7 cellular contexts compared by ENCODE assay signal in genomic region chrX:24014388-24015018, GRCh38. TPM values are rescaled to one million over a fixed set of nuclear protein-coding genes. Genes with fewer than 3 reads are reported as not detected.
A peak's percentile ranks its signal among the peaks of the same experiment; 100 is the strongest.
DNase-seq lines count a peak whose midpoint lies in the region; ATAC-seq, FAIRE-seq and TF ChIP-seq lines count a peak whose summit lies in the region.

No MANE protein-coding gene starts in this region.

- no peaks in the 10 kb centered on the region for H3K9me3 Mint-ChIP-seq in effector memory CD8-positive, alpha-beta T cell
- H3K9me3 Mint-ChIP-seq in stimulated activated naive CD8-positive, alpha-beta T cell treated with anti-CD3 and anti-CD28 coated beads, Interleukin-15, Interleukin-2, amounts not matched to agents 100 ng/mL and 50 ng/mL, for 24 hours: no peaks in the 10 kb centered on the region

- H3K27ac ChIP-seq in vagina: no peak overlapping the region

- no peaks in the 10 kb centered on the region for H3K4me1 ChIP-seq in vagina

- DNase-seq in effector memory CD8-positive, alpha-beta T cell: no peak
- no peak for DNase-seq in frontal cortex (ENCODE audit: low spot score in 2 of 2)
- DNase-seq in DMS79 (lab: John Stamatoyannopoulos, UW): no peak
- no peak for DNase-seq in vagina (ENCODE audit: extremely low spot score in 2 of 2)

- no peak for FAIRE-seq in frontal cortex (lab: Jason Lieb, UNC)

- no peak overlapping the region for H3K4me3 ChIP-seq in vagina

- peaks cover 23% of the 10 kb centered on the region in 2 donors for H3K4me1 Mint-ChIP-seq in effector memory CD8-positive, alpha-beta T cell (ENCODE audit: low read depth in 2 of 2)
- peaks cover 39% of the 10 kb centered on the region for H3K4me1 Mint-ChIP-seq in stimulated activated naive CD8-positive, alpha-beta T cell treated with anti-CD3 and anti-CD28 coated beads, Interleukin-15, Interleukin-2, amounts not matched to agents 100 ng/mL and 50 ng/mL, for 24 hours (ENCODE audit: low read depth)

- H3K27ac Mint-ChIP-seq in effector memory CD8-positive, alpha-beta T cell: peak overlapping the region; percentile 75
- peak overlapping the region; percentile 95 for H3K27ac Mint-ChIP-seq in stimulated activated naive CD8-positive, alpha-beta T cell treated with anti-CD3 and anti-CD28 coated beads, Interleukin-15, Interleukin-2, amounts not matched to agents 100 ng/mL and 50 ng/mL, for 24 hours

- no peak for TF ChIP-seq POLR2A in vagina (IDR thresholded peaks at IDR 0.05)

- peaks cover 14% of the 10 kb centered on the region for H3K36me3 Mint-ChIP-seq in effector memory CD8-positive, alpha-beta T cell (ENCODE audit: insufficient read depth)
- peaks cover 25% of the 10 kb centered on the region for H3K36me3 Mint-ChIP-seq in stimulated activated naive CD8-positive, alpha-beta T cell treated with anti-CD3 and anti-CD28 coated beads, Interleukin-15, Interleukin-2, amounts not matched to agents 100 ng/mL and 50 ng/mL, for 24 hours (ENCODE audit: low read depth)

- no peaks in the 10 kb centered on the region for H3K27me3 Mint-ChIP-seq in effector memory CD8-positive, alpha-beta T cell
- H3K27me3 Mint-ChIP-seq in stimulated activated naive CD8-positive, alpha-beta T cell treated with anti-CD3 and anti-CD28 coated beads, Interleukin-15, Interleukin-2, amounts not matched to agents 100 ng/mL and 50 ng/mL, for 24 hours: no peaks in the 10 kb centered on the region

- H3K4me3 Mint-ChIP-seq in effector memory CD8-positive, alpha-beta T cell: peak overlapping the region; percentile 47 to 73
- peak overlapping the region; percentile 66 for H3K4me3 Mint-ChIP-seq in stimulated activated naive CD8-positive, alpha-beta T cell treated with anti-CD3 and anti-CD28 coated beads, Interleukin-15, Interleukin-2, amounts not matched to agents 100 ng/mL and 50 ng/mL, for 24 hours

- intact Hi-C loops in vagina (cut with DNase I): no loop called here

- ATAC-seq in GM21423 (IDR thresholded peaks at IDR 0.05; ENCODE audit: unreplicated experiment) (peak; percentile 83), HG03558 (IDR thresholded peaks at IDR 0.05; ENCODE audit: extremely low read depth, unreplicated experiment) (peak; percentile 48)
- peak; percentile 50 for ATAC-seq in effector memory CD8-positive, alpha-beta T cell (replicated peaks)

- no peaks in the 10 kb centered on the region for H3K27me3 ChIP-seq in vagina

- H3K9me3 ChIP-seq in vagina: no peaks in the 10 kb centered on the region

- TF ChIP-seq CTCF in vagina (IDR thresholded peaks at IDR 0.05): no peak

- no peaks in the 10 kb centered on the region for H3K36me3 ChIP-seq in vagina

RNA-seq across cellular contexts. Expression of gene KLHL15, which starts 12.5 kb away (rescaled TPM):
- total RNA-seq in frontal cortex: 36.3 TPM
- total RNA-seq in vagina: 9.8 TPM

RNA-seq across cellular contexts. Expression of gene EIF2S3, which starts 40.3 kb away (rescaled TPM):
- total RNA-seq in frontal cortex: 296 TPM
- total RNA-seq in vagina: 121 TPM
